ENCODE assay signal across 17 cellular contexts in the genomic region with DNA sequence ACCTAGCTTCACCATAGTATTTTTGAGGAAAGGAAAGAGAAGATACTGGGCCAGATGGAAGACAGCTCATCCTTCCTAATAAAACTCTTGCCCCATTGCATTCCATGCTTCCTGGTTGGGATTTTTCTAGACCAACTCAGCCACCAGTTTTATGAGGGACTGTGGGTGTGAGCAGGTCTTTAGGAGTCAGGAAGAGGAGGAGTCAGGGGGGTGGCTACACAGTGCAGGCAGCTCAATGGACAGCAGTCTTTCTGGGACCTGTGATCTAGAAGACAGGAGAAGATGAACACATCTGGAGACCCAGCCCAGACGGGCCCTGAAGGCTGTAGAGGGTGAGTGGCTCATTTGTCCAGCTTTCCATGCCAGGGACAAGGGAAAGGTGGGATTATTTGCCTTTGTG. TPM values are rescaled to one million over a fixed set of nuclear protein-coding genes. Genes with fewer than 3 reads are reported as not detected.
DNase-seq lines count a peak whose midpoint lies in the region; ATAC-seq and TF ChIP-seq lines count a peak whose summit lies in the region.
"Had no signal": no experiment of that assay in that cellular context is flagged by ENCODE, and none has a peak within 500 bp of the region (broad histone marks: within the 10 kb centered on the region; RNA-seq: fewer than 3 reads in every experiment).

Gene NOX5, plus strand, starts transcription at position 242 of the 400 bp plus-strand sequence. Its CDS starts 41 bp downstream, at position 283.

- no peak within 1 kb of the TSS for H3K9ac ChIP-seq in mesendoderm (ENCODE audit: low read length)

- H3K36me3 ChIP-seq in esophagus muscularis mucosa = no peaks in the 10 kb centered on the region
- H3K36me3 ChIP-seq in mesendoderm (ENCODE audit: control insufficient read depth, insufficient read depth, low read length) = no peaks in the 10 kb centered on the region
- H3K36me3 ChIP-seq: gastroesophageal sphincter, sigmoid colon had no signal

- no peak for ATAC-seq in GM18505 (IDR thresholded peaks at IDR 0.05; ENCODE audit: unreplicated experiment)
- no peak for ATAC-seq in GM18511 (IDR thresholded peaks at IDR 0.05; ENCODE audit: unreplicated experiment)
- no peak for ATAC-seq in HG02571 (IDR thresholded peaks at IDR 0.05; ENCODE audit: unreplicated experiment)
- ATAC-seq: activated T-cell treated with anti-CD3 and anti-CD28 coated beads, Interleukin-2, amount 50 U/mL, for 72 hours; gastroesophageal sphincter; Panc1; stimulated activated naive CD8-positive, alpha-beta T cell treated with anti-CD3 and anti-CD28 coated beads, Interleukin-15, amount 100 ng/mL, for 72 hours had no signal

- no peak within 1 kb of the TSS for H3K4me2 ChIP-seq in mesendoderm (ENCODE audit: low read length)

- H2BK5ac ChIP-seq in mesendoderm (ENCODE audit: low read length) = no peak within 1 kb of the TSS

- no peak within 1 kb of the TSS for H3K18ac ChIP-seq in mesendoderm (ENCODE audit: low read length)

- peak; percentile 88 for DNase-seq in GM04504 (ENCODE audit: low read depth)
- peak; percentile 60 for DNase-seq in NCI-H226
- peak; percentile 47 for DNase-seq in esophagus muscularis mucosa (ENCODE audit: extremely low spot score)
- DNase-seq in renal cortical epithelial cell (ENCODE audit: low read depth) = peak; percentile 36
- DNase-seq in mesendoderm = no peak
- DNase-seq: activated CD4-positive, alpha-beta T cell treated with anti-CD3 and anti-CD28 coated beads for 48 hours; activated T-cell treated with anti-CD3 and anti-CD28 coated beads, Interleukin-2, amount 50 U/mL, for 72 hours; amygdala; dermis blood vessel endothelial cell; NCI-H446; sigmoid colon; stimulated activated naive CD8-positive, alpha-beta T cell treated with anti-CD3 and anti-CD28 coated beads, Interleukin-15, amount 100 ng/mL, for 72 hours had no signal

- TF ChIP-seq CTCF in esophagus muscularis mucosa (IDR thresholded peaks at IDR 0.05) = no peak

- peaks cover 0 to 15% (median 0%) of the 10 kb centered on the region in 4 donors for H3K27me3 ChIP-seq in esophagus muscularis mucosa
- no peaks in the 10 kb centered on the region for H3K27me3 ChIP-seq in mesendoderm (ENCODE audit: insufficient read depth, low read length, poor library complexity)
- H3K27me3 ChIP-seq: sigmoid colon had no signal

- no peak within 1 kb of the TSS for H3K4me3 ChIP-seq in esophagus muscularis mucosa
- H3K4me3 ChIP-seq in mesendoderm (ENCODE audit: low read length) = no peak within 1 kb of the TSS
- H3K4me3 ChIP-seq: gastroesophageal sphincter, sigmoid colon had no signal

- TF ChIP-seq POLR2A in esophagus muscularis mucosa (IDR thresholded peaks at IDR 0.05; ENCODE audit: low read depth) (no peak), GM18505 (IDR thresholded peaks at IDR 0.05; ENCODE audit: borderline replicate concordance, extremely low read depth, insufficient read depth, insufficient read length) (no peak)

- no peaks in the 10 kb centered on the region for H3K79me2 ChIP-seq in mesendoderm (ENCODE audit: control insufficient read depth, insufficient read depth, low read length)

- no peaks in the 10 kb centered on the region for H3K4me1 ChIP-seq in esophagus muscularis mucosa
- H3K4me1 ChIP-seq in mesendoderm (ENCODE audit: control insufficient read depth, low read depth, low read length) = no peaks in the 10 kb centered on the region
- H3K4me1 ChIP-seq: gastroesophageal sphincter, sigmoid colon had no signal

- H3K56ac ChIP-seq in mesendoderm (ENCODE audit: low read length) = no peak within 1 kb of the TSS

- H2BK120ac ChIP-seq in mesendoderm (ENCODE audit: low read depth, low read length) = no peak within 1 kb of the TSS

- peaks cover 0 to 4% (median 0%) of the 10 kb centered on the region in 4 donors for H3K9me3 ChIP-seq in esophagus muscularis mucosa
- H3K9me3 ChIP-seq: sigmoid colon had no signal

- no peak within 1 kb of the TSS for H2BK15ac ChIP-seq in mesendoderm (replicated peaks; ENCODE audit: low read depth)

- H4K5ac ChIP-seq in mesendoderm (ENCODE audit: low read length) = no peak within 1 kb of the TSS

- intact Hi-C loops in esophagus muscularis mucosa (cut with DNase I) = no loop called here

- H4K8ac ChIP-seq in mesendoderm (ENCODE audit: low read depth, low read length) = no peak within 1 kb of the TSS

- H3K23ac ChIP-seq in mesendoderm (ENCODE audit: low read length) = no peak within 1 kb of the TSS

- H3K4ac ChIP-seq in mesendoderm (ENCODE audit: low read depth, low read length) = no peak within 1 kb of the TSS

- 86% methylated on average over 1 of the region's 1 CpG for WGBS in esophagus muscularis mucosa
- WGBS in mesendoderm (ENCODE audit: extremely low coverage, insufficient coverage, low lambda C conversion rate) = no CpG with 5 or more reads among the region's 1 CpG

- no peak within 1 kb of the TSS for H3K27ac ChIP-seq in esophagus muscularis mucosa (replicated peaks in 1 of 4)
- no peak within 1 kb of the TSS for H3K27ac ChIP-seq in mesendoderm (ENCODE audit: low read depth, low read length)
- H3K27ac ChIP-seq: gastroesophageal sphincter, sigmoid colon had no signal

- no peak within 1 kb of the TSS for H2AK5ac ChIP-seq in mesendoderm (ENCODE audit: low read length)

- no peak for TF ChIP-seq EP300 in esophagus muscularis mucosa (IDR thresholded peaks at IDR 0.05)

- H3K79me1 ChIP-seq in mesendoderm (ENCODE audit: low read length) = no peaks in the 10 kb centered on the region

RNA-seq across cellular contexts. Expression of gene NOX5, which starts in this region (rescaled TPM):
- total RNA-seq in esophagus muscularis mucosa (under 1 TPM; under 0.01 to 0.66 (median 0.34) TPM), renal cortical epithelial cell (0.55 TPM in 1 of 2 replicates, not detected in the other)
- not detected for polyA plus RNA-seq in mesendoderm (2013, experiment 1 of 2)
- polyA plus RNA-seq in mesendoderm (2013, experiment 2 of 2) = not detected
- total RNA-seq: activated T-cell treated with anti-CD3 and anti-CD28 coated beads, Interleukin-2, amount 50 U/mL, for 72 hours had no signal

Comparison
In these comparisons a context has a peak if more than half of its experiments do, and no peak if none do; other contexts are left out.
1. Peak in DNase-seq in esophagus muscularis mucosa; RNA of the gene not detected or under 1 TPM.
2. Peak in DNase-seq in renal cortical epithelial cell; RNA of the gene not detected or under 1 TPM.